In the genomic region with DNA sequence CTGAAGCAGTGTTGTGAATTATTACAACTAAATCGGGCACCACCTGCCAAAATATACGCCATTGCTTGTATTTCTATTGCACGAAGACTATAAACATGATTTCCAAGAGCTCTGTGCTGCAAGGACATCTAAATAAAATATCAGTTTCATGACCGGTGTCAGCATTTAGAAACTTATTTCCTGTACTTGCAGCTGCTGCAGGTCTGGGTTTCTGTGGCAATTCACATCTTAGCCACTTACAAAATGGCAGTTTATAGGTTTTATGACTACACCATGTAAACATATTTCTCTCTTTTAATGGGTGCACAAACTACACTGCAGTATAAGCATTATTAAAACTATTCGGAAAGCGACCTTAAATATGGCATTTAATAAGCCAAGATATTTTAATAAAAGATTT, we compare ENCODE assay signal across 17 cellular contexts.
"Had no signal": no experiment of that assay in that cellular context is flagged by ENCODE, and none has a peak within 500 bp of the region (broad histone marks: within the 10 kb centered on the region; RNA-seq: fewer than 3 reads in every experiment).

No MANE protein-coding gene starts in this region.

- H3K36me3 ChIP-seq: gastroesophageal sphincter, right lobe of liver, tibial artery, upper lobe of left lung, uterus had no signal

- H3K9me3 ChIP-seq: psoas muscle, right lobe of liver, upper lobe of left lung, uterus had no signal

- H3K27me3 ChIP-seq: gastroesophageal sphincter, right lobe of liver, upper lobe of left lung, uterus had no signal

- H3K4me1 ChIP-seq: gastroesophageal sphincter, right lobe of liver, tibial artery, upper lobe of left lung, uterus had no signal

- H3K4me3 ChIP-seq: gastroesophageal sphincter, psoas muscle, right lobe of liver, tibial artery, upper lobe of left lung, uterus had no signal

- ATAC-seq: esophagus mucosa; gastroesophageal sphincter; left ventricle myocardium superior; naive thymus-derived CD4-positive, alpha-beta T cell; psoas muscle; right lobe of liver; stimulated activated effector memory CD8-positive, alpha-beta T cell treated with anti-CD3 and anti-CD28 coated beads, Interleukin-12 subunit alpha, Interleukin-12 subunit beta, amount 100 ng/mL, for 72 hours; stimulated activated naive CD8-positive, alpha-beta T cell treated with anti-CD3 and anti-CD28 coated beads, Interleukin-15, Interleukin-2, amounts not matched to agents 100 U/mL and 50 U/mL, for 24 hours had no signal

- DNase-seq: effector memory CD4-positive, alpha-beta T cell; left ventricle myocardium superior; mesendoderm; naive thymus-derived CD4-positive, alpha-beta T cell; nephron progenitor cell; psoas muscle; retina; right lobe of liver; stimulated activated CD4-positive, alpha-beta T cell treated with anti-CD3 and anti-CD28 coated beads, Interleukin-4, amount 100 ng/mL, for 1 hour; stimulated activated CD8-positive, alpha-beta memory T cell treated with anti-CD3 and anti-CD28 coated beads, Interleukin-4, amount 100 ng/mL, for 48 hours; stimulated activated naive CD8-positive, alpha-beta T cell treated with anti-CD3 and anti-CD28 coated beads, Interleukin-15, Interleukin-2, amounts not matched to agents 100 U/mL and 50 U/mL, for 24 hours; tibial artery; upper lobe of left lung; uterus had no signal
